Comparison of ENCODE assay signal across 12 cellular contexts in the genomic region with DNA sequence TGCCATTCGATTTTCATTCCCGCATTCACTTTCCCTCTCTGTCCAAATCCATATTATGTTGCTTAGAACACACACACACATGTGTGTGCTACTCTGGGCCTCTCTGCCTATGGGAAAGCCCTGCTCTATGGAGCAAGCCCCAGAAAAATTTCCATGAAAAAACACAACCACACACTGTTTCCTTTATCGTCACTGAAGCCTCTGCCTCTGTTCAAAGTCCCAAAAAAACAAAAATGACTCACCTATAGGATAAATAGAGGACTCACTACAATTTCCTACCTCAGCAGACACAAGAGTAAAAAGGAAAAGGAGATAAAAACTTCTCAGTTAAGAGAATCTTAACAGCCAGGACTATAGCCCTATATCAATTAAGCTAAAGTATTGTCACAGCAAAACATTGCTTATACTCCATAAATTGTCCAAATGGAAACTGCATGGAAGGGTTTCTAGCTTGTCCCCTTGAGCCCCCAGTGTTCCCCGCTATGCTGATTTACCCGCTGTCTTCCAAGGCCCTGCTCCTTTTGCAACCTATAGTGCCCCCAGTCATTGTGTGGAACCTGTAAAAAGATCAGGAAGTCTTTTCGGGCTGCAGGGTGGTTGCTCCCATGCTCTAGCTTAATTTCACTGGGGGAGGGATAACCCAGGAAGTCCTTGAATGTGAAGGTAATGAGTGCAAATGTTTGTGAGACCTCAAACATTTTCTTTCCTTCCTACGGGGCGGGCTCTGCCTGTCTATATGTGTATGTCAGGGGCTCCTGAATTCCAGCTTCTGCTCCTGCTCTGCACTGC. TPM values are rescaled to one million over a fixed set of nuclear protein-coding genes. Genes with fewer than 3 reads are reported as not detected.
"Had no signal": no experiment of that assay in that cellular context is flagged by ENCODE, and none has a peak within 500 bp of the region (broad histone marks: within the 10 kb centered on the region; RNA-seq: fewer than 3 reads in every experiment).

No MANE protein-coding gene starts in this region.

- H3K27me3 ChIP-seq: body of pancreas, thyroid gland had no signal

- H3K4me1 ChIP-seq: body of pancreas, lower lobe of right lung, thyroid gland had no signal

- H3K4me3 ChIP-seq: body of pancreas, lower lobe of right lung, thyroid gland had no signal

- H3K36me3 ChIP-seq: lower lobe of right lung, neutrophil, thyroid gland had no signal

- H3K9me3 ChIP-seq: body of pancreas, lower lobe of right lung, neutrophil, thyroid gland had no signal

- ATAC-seq: body of pancreas; lower lobe of right lung; naive thymus-derived CD4-positive, alpha-beta T cell; T-helper 17 cell had no signal

- DNase-seq: activated CD4-positive, alpha-beta T cell treated with anti-CD3 and anti-CD28 coated beads, Interleukin-2, amount 10 ng/mL, durations not matched to agents 7 days and 5 days; activated CD4-positive, CD25-positive, alpha-beta regulatory T cell; activated CD8-positive, alpha-beta memory T cell treated with anti-CD3 and anti-CD28 coated beads for 24 hours; activated naive CD4-positive, alpha-beta T cell treated with anti-CD3 and anti-CD28 coated beads, Interleukin-2, amount 50 U/mL, for 16 hours; body of pancreas; endodermal cell; hypothalamus; lower lobe of right lung; naive thymus-derived CD4-positive, alpha-beta T cell; T-helper 17 cell; thyroid gland had no signal

- H3K27ac ChIP-seq: body of pancreas, lower lobe of right lung, neutrophil, thyroid gland had no signal

RNA-seq across cellular contexts. Expression of a gene that starts 31.4 kb away (rescaled TPM):
- polyA plus RNA-seq: naive thymus-derived CD4-positive, alpha-beta T cell had no signal
